ENCODE assay signal across 22 cellular contexts in genomic region chr20:13870349-13870748, GRCh38.
DNase-seq lines count a peak whose midpoint lies in the region; ATAC-seq, FAIRE-seq and TF ChIP-seq lines count a peak whose summit lies in the region.
"Had no signal": no experiment of that assay in that cellular context is flagged by ENCODE, and none has a peak within 500 bp of the region (broad histone marks: within the 10 kb centered on the region; RNA-seq: fewer than 3 reads in every experiment).

No MANE protein-coding gene starts in this region.

- no peaks in the 10 kb centered on the region for H3K27me3 ChIP-seq in H1 (replicated peaks in 1 of 4; ENCODE audit: control insufficient read depth in 3 of 4, extremely low read depth in 1 of 4, insufficient read depth in 3 of 4, low read length in 3 of 4)
- H3K27me3 ChIP-seq in PC-3 (ENCODE audit: low read length), result peaks cover 28% of the 10 kb centered on the region
- no peaks in the 10 kb centered on the region for H3K27me3 ChIP-seq in upper lobe of right lung
- H3K27me3 ChIP-seq: Peyer's patch had no signal

- H3K4me3 ChIP-seq in NB4 (ENCODE audit: low read depth, low read length), result no peak overlapping the region
- no peak overlapping the region for H3K4me3 ChIP-seq in H1 (ENCODE audit: extremely low read depth in 1 of 4, insufficient read depth in 2 of 4, low read depth in 3 of 4, low read length in 4 of 4)
- H3K4me3 ChIP-seq in PC-3 (ENCODE audit: low read length), result no peak overlapping the region
- H3K4me3 ChIP-seq in upper lobe of right lung, result no peak overlapping the region
- H3K4me3 ChIP-seq: Peyer's patch, spleen had no signal

- H4K8ac ChIP-seq in H1 (ENCODE audit: extremely low read depth, insufficient read depth, low read length), result no peak overlapping the region

- no TSS peak for BruUV-seq in PC-3 (replicated peaks; lab: Mats Ljungman, UMichigan)

- no peak overlapping the region for H2AFZ ChIP-seq in H1 (ENCODE audit: low read length)
- no peak overlapping the region for H2AFZ ChIP-seq in PC-3 (ENCODE audit: low read length)

- no peak for FAIRE-seq in H1 (lab: Jason Lieb, UNC)
- FAIRE-seq: A204.1, islet of Langerhans had no signal

- no peak overlapping the region for H3K4ac ChIP-seq in H1 (replicated peaks; ENCODE audit: insufficient read length, low read depth, low read length)

- no peak overlapping the region for H2BK15ac ChIP-seq in H1 (ENCODE audit: low read length)

- H4K5ac ChIP-seq in H1 (ENCODE audit: insufficient read length, low read depth, low read length), result no peak overlapping the region

- H3K36me3 ChIP-seq in H1 (ENCODE audit: control insufficient read depth in 2 of 4, insufficient read depth in 4 of 4, low read length in 3 of 4) (no peaks in the 10 kb centered on the region), PC-3 (ENCODE audit: low read depth, low read length) (no peaks in the 10 kb centered on the region), upper lobe of right lung (no peaks in the 10 kb centered on the region)
- H3K36me3 ChIP-seq: Peyer's patch, spleen had no signal

- H3K9ac ChIP-seq in H1 (replicated peaks in 1 of 4; ENCODE audit: extremely low read depth in 1 of 4, low read depth in 3 of 4, low read length in 3 of 4) (no peak overlapping the region), PC-3 (ENCODE audit: low read length) (no peak overlapping the region)

- intact Hi-C loops in PC-3 (cut with micrococcal nuclease), result no loop called here
- intact Hi-C loops in upper lobe of right lung (cut with DNase I), result no loop called here

- no peak overlapping the region for H3K18ac ChIP-seq in H1 (ENCODE audit: extremely low read depth, low read length)

- H3K27ac ChIP-seq in H1 (ENCODE audit: low read depth, low read length) (no peak overlapping the region), PC-3 (ENCODE audit: low read length) (no peak overlapping the region), upper lobe of right lung (no peak overlapping the region)
- H3K27ac ChIP-seq: foreskin keratinocyte, Peyer's patch, spleen had no signal

- no peaks in the 10 kb centered on the region for H3F3A ChIP-seq in PC-3 (ENCODE audit: low read length, unreplicated experiment)

- peak; percentile 61 for DNase-seq in SIG-M5 treated with dmso at 0.1 percent for 504 hours (lab: John Stamatoyannopoulos, UW; ENCODE audit: unreplicated experiment)
- DNase-seq in SIG-M5 (lab: John Stamatoyannopoulos, UW), result no peak
- peak; percentile 30 for DNase-seq in NB4 (ENCODE audit: low read depth)
- no peak for DNase-seq in H1 (ENCODE audit: low read depth in 1 of 2, low spot score in 2 of 2)
- no peak for DNase-seq in PC-3
- DNase-seq in upper lobe of right lung, result no peak
- no peak for DNase-seq in NCI-H187 (lab: John Stamatoyannopoulos, UW)
- DNase-seq: aorta; erythroblast; foreskin keratinocyte; Karpas-422; NCI-H1417; NCI-H526 treated with DMSO at 0.1 percent for 48 hours; Peyer's patch; retina; spleen; stimulated activated CD4-positive, alpha-beta T cell treated with anti-CD3 and anti-CD28 coated beads, Interleukin-4, amount 100 ng/mL, for 4 hours; stimulated activated naive CD8-positive, alpha-beta T cell treated with anti-CD3 and anti-CD28 coated beads, Interleukin-15, amount 100 ng/mL, for 72 hours; trophoblast cell had no signal

- no peak overlapping the region for H2BK20ac ChIP-seq in H1 (ENCODE audit: low read length)

- no peak overlapping the region for H3K23ac ChIP-seq in H1 (ENCODE audit: insufficient read length)

- no peak overlapping the region for H3K56ac ChIP-seq in H1 (replicated peaks; ENCODE audit: insufficient read length, low read depth, low read length)

- no peaks in the 10 kb centered on the region for H3K9me3 ChIP-seq in H1 (ENCODE audit: insufficient read depth in 2 of 2, low read depth in 1 of 2, low read length in 1 of 2)
- no peaks in the 10 kb centered on the region for H3K9me3 ChIP-seq in PC-3 (ENCODE audit: low read length)
- no peaks in the 10 kb centered on the region for H3K9me3 ChIP-seq in upper lobe of right lung
- H3K9me3 ChIP-seq: Peyer's patch, spleen had no signal

- H2BK120ac ChIP-seq in H1 (replicated peaks; ENCODE audit: low read depth, low read length), result no peak overlapping the region

- CTCF ChIA-PET in H1 (lab: Charles Lee; ENCODE audit: partially characterized antibody) (interaction anchor here (0.6 to 2.1 kb wide), 3 partner anchors 13 to 260 kb away, joined by 3 to 7 read pairs (median 4); no protein-coding TSS in a partner anchor), PC-3 (lab: Charles Lee) (no interaction called here)

- H3K14ac ChIP-seq in H1 (ENCODE audit: insufficient read length), result no peak overlapping the region

- H3K23me2 ChIP-seq in H1 (ENCODE audit: low read depth, low read length), result peaks cover 2% of the 10 kb centered on the region; the same call in 1 of the 2 replicates

- H2BK12ac ChIP-seq in H1 (ENCODE audit: low read depth, low read length), result no peak overlapping the region

- H3K79me2 ChIP-seq in H1 (ENCODE audit: control insufficient read depth in 1 of 2, insufficient read depth in 2 of 2, low read length in 2 of 2) (no peaks in the 10 kb centered on the region), PC-3 (ENCODE audit: low read length) (no peaks in the 10 kb centered on the region)

- TF ChIP-seq RAD21 in H1 (IDR thresholded peaks at IDR 0.05 in 1 of 2, conservative IDR thresholded peaks at IDR 0.05 in 1 of 2; ENCODE audit: low read depth in 2 of 2, low read length in 2 of 2), result peak; percentile 10 to 34; a peak in 2 of 4 replicates

- H3K79me1 ChIP-seq in H1 (ENCODE audit: low read depth, low read length), result no peaks in the 10 kb centered on the region

- no peak overlapping the region for H3K4me2 ChIP-seq in H1 (ENCODE audit: insufficient read depth in 1 of 2, low read depth in 2 of 2, low read length in 2 of 2)
- H3K4me2 ChIP-seq in PC-3 (ENCODE audit: low read length), result no peak overlapping the region

- no peaks in the 10 kb centered on the region for H3K9me2 ChIP-seq in PC-3 (replicated peaks; ENCODE audit: low read length)

- POLR2A ChIA-PET in H1 (lab: Charles Lee; ENCODE audit: partially characterized antibody) (no interaction called here), PC-3 (lab: Charles Lee; ENCODE audit: unreplicated experiment) (no interaction called here)

- no peak overlapping the region for H2AK5ac ChIP-seq in H1 (ENCODE audit: low read depth, low read length)

- no peak for ATAC-seq in PC-3
- no peak for ATAC-seq in GM18873 (IDR thresholded peaks at IDR 0.05; ENCODE audit: low FRiP score, unreplicated experiment)
- ATAC-seq in upper lobe of right lung, result no peak
- ATAC-seq: foreskin keratinocyte; stimulated activated naive CD8-positive, alpha-beta T cell treated with anti-CD3 and anti-CD28 coated beads, Interleukin-15, amount 100 ng/mL, for 72 hours had no signal

- 76% methylated on average over 3 of the region's 3 CpGs; no CpG with 5 or more reads in 1 of the 2 experiments for WGBS in H1 (ENCODE audit: extremely low coverage in 1 of 2, insufficient coverage in 1 of 2, insufficient read length in 1 of 2, insufficient replicate concordance in 2 of 2, low coverage in 1 of 2, low lambda C conversion rate in 2 of 2, missing lambda C conversion rate in 1 of 2), 2 experiments

- H3K4me1 ChIP-seq in H1 (replicated peaks in 1 of 4; ENCODE audit: control insufficient read depth in 3 of 4, insufficient read depth in 4 of 4, low read length in 3 of 4) (peaks cover 6 to 13% (median 12%) of the 10 kb centered on the region in 4 experiments), PC-3 (ENCODE audit: insufficient read depth, low read length) (no peaks in the 10 kb centered on the region), upper lobe of right lung (peaks cover 6% of the 10 kb centered on the region)
- H3K4me1 ChIP-seq: foreskin keratinocyte, Peyer's patch had no signal

- TF ChIP-seq POLR2A in NB4 (IDR thresholded peaks at IDR 0.05; ENCODE audit: extremely low read depth, insufficient read length), result no peak
- no peak for TF ChIP-seq POLR2A in H1 (IDR thresholded peaks at IDR 0.05; ENCODE audit: control extremely low read depth in 1 of 2, low read depth in 2 of 2, low read length in 2 of 2)

- TF ChIP-seq CTCF in NB4 (IDR thresholded peaks at IDR 0.05; ENCODE audit: low read depth, low read length) (no peak), H1 (IDR thresholded peaks at IDR 0.05; ENCODE audit: control extremely low read depth in 1 of 3, insufficient read depth in 1 of 3, low read depth in 1 of 3, low read length in 3 of 3) (peak in 2 of 3 experiments; percentile 20 to 55; a peak in 3 of 4 replicates), PC-3 (conservative IDR thresholded peaks at IDR 0.05; ENCODE audit: low read depth, low read length) (no peak), upper lobe of right lung (IDR thresholded peaks at IDR 0.05) (no peak)

- H2BK5ac ChIP-seq in H1 (ENCODE audit: low read depth, low read length), result no peak overlapping the region

- no peaks in the 10 kb centered on the region for H4K20me1 ChIP-seq in H1 (replicated peaks in 1 of 2; ENCODE audit: control insufficient read depth in 1 of 2, insufficient read depth in 2 of 2, low read length in 2 of 2)
- no peaks in the 10 kb centered on the region for H4K20me1 ChIP-seq in PC-3 (ENCODE audit: low read length)

- no peak overlapping the region for H4K91ac ChIP-seq in H1 (replicated peaks; ENCODE audit: insufficient read length, low read length)

- no peak for TF ChIP-seq EP300 in H1 (IDR thresholded peaks at IDR 0.05; ENCODE audit: borderline replicate concordance in 1 of 2, low read depth in 2 of 2, low read length in 2 of 2)

TF ChIP-seq in H1, 55 proteins besides CTCF, POLR2A, EP300 and RAD21:
- TF ChIP-seq BCL11A (IDR thresholded peaks at IDR 0.05; ENCODE audit: low read depth in 2 of 2, low read length in 2 of 2) (no peak), TAF1 (IDR thresholded peaks at IDR 0.05; ENCODE audit: low read depth, low read length) (no peak)

Comparison
In these comparisons a context has a peak if more than half of its experiments do, and no peak if none do; other contexts are left out.
1. DNase-seq: peak in SIG-M5 treated with dmso at 0.1 percent for 504 hours (single experiment) and NB4 (single experiment); none in SIG-M5 (single experiment), H1 (0 of 2), PC-3 (single experiment), upper lobe of right lung (single experiment) and NCI-H187 (0 of 2).
2. CTCF ChIP-seq: peak in H1 (2 of 3); none in NB4 (single experiment), PC-3 (single experiment) and upper lobe of right lung (single experiment).